In genomic region chr15:72782993-72783562, GRCh38 we compare ENCODE assay signal across 1 cellular context.
TF ChIP-seq lines count a peak whose summit lies in the region.

No MANE protein-coding gene starts in this region.

TF ChIP-seq in K562, 482 proteins besides CTCF, POLR2A, EP300 and RAD21 (continued from another document and continues in another):
- TF ChIP-seq ZBTB43 (CRISPR knock-in tag; IDR thresholded peaks at IDR 0.05) (no peak), ESRRA (IDR thresholded peaks at IDR 0.05; ENCODE audit: borderline replicate concordance, low read depth) (no peak), MAX (CRISPR knock-in tag; IDR thresholded peaks at IDR 0.05) (no peak; the same call in none of the 2 replicates), E2F5 (CRISPR knock-in tag; IDR thresholded peaks at IDR 0.05) (0 out of 2 replicates have a peak, but pooled peaks have one; percentile 28), SPI1 (IDR thresholded peaks at IDR 0.05; ENCODE audit: borderline replicate concordance, low read depth, low read length) (peak; percentile 60; the same call in 1 of the 2 replicates), FOXP1 (CRISPR knock-in tag; IDR thresholded peaks at IDR 0.05) (no peak), CHD1 (IDR thresholded peaks at IDR 0.05; ENCODE audit: low read length) (peak; percentile 62), ETV1 (tag; conservative IDR thresholded peaks at IDR 0.05; ENCODE audit: low read depth) (no peak), THRA (IDR thresholded peaks at IDR 0.05) (no peak), E2F1 (CRISPR knock-in tag; IDR thresholded peaks at IDR 0.05) (no peak), SMAD4 (CRISPR knock-in tag; conservative IDR thresholded peaks at IDR 0.05) (0 out of 2 replicates have a peak, but pooled peaks have one; percentile 18), BRCA1 (IDR thresholded peaks at IDR 0.05) (no peak), BRCA1 (CRISPR knock-in tag; IDR thresholded peaks at IDR 0.05) (0 out of 2 replicates have a peak, but pooled peaks have one; percentile 46), MTF1 (CRISPR knock-in tag; IDR thresholded peaks at IDR 0.05; ENCODE audit: borderline replicate concordance) (no peak), NFIC (IDR thresholded peaks at IDR 0.05) (0 out of 2 replicates have a peak, but pooled peaks have one; percentile 20), HNRNPH1 (optimal IDR thresholded peaks at IDR 0.05; ENCODE audit: low read depth, low read length) (no peak), SMAD1 (IDR thresholded peaks at IDR 0.05; ENCODE audit: low read depth, low read length, partially characterized antibody) (no peak), RBM34 (IDR thresholded peaks at IDR 0.05; ENCODE audit: borderline replicate concordance, insufficient read depth, low read length) (0 out of 2 replicates have a peak, but pooled peaks have one; percentile 24), ZNF699 (CRISPR knock-in tag; IDR thresholded peaks at IDR 0.05; ENCODE audit: insufficient replicate concordance) (no peak), CHD4 (IDR thresholded peaks at IDR 0.05; ENCODE audit: insufficient read depth, insufficient replicate concordance, low read depth, low read length, poor library complexity, severe bottlenecking) (no peak), NR4A1 (CRISPR knock-in tag; IDR thresholded peaks at IDR 0.05) (peak; percentile 55; the same call in 1 of the 2 replicates), NR4A1 (tag; IDR thresholded peaks at IDR 0.05) (no peak), PTRF (tag; IDR thresholded peaks at IDR 0.05) (no peak), ZNF124 (CRISPR knock-in tag; IDR thresholded peaks at IDR 0.05) (peak; percentile 50; the same call in 1 of the 2 replicates), ARID1B (IDR thresholded peaks at IDR 0.05) (no peak), MGA (IDR thresholded peaks at IDR 0.05) (no peak), CTCFL (IDR thresholded peaks at IDR 0.05; ENCODE audit: borderline replicate concordance, insufficient read depth, low read depth, low read length, poor library complexity, severe bottlenecking) (peak; percentile 6), NFATC3 (IDR thresholded peaks at IDR 0.05) (no peak), SIN3A (IDR thresholded peaks at IDR 0.05; ENCODE audit: borderline replicate concordance in 2 of 2, control insufficient read depth in 1 of 2, low read depth in 2 of 2, low read length in 2 of 2) (no peak), ATF2 (CRISPR knock-in tag; IDR thresholded peaks at IDR 0.05) (no peak), KLF13 (tag; IDR thresholded peaks at IDR 0.05; ENCODE audit: borderline replicate concordance, low read depth) (no peak), KDM4B (IDR thresholded peaks at IDR 0.05; ENCODE audit: borderline replicate concordance in 2 of 2, low read depth in 1 of 2) (no peak), TFAP4 (CRISPR knock-in tag; IDR thresholded peaks at IDR 0.05; ENCODE audit: borderline replicate concordance) (no peak), BDP1 (IDR thresholded peaks at IDR 0.05; ENCODE audit: insufficient read depth, insufficient read length) (no peak), NFYB (IDR thresholded peaks at IDR 0.05; ENCODE audit: extremely low read depth, insufficient read length) (no peak), ELF1 (tag; IDR thresholded peaks at IDR 0.05) (no peak), TBP (optimal IDR thresholded peaks at IDR 0.05; ENCODE audit: low read depth, low read length) (peak; percentile 23), MYC (IDR thresholded peaks at IDR 0.05; ENCODE audit: low read depth, low read length) (peak; percentile 60), MYC (CRISPR knock-in tag; IDR thresholded peaks at IDR 0.05; ENCODE audit: borderline replicate concordance, low read depth) (no peak), CEBPB (tag; IDR thresholded peaks at IDR 0.05) (peak; percentile 85), GATAD2A (IDR thresholded peaks at IDR 0.05) (no peak), SAP30 (IDR thresholded peaks at IDR 0.05; ENCODE audit: borderline replicate concordance, insufficient read depth, low read depth, low read length, poor library complexity, severe bottlenecking) (peak; percentile 94), SETDB1 (IDR thresholded peaks at IDR 0.05; ENCODE audit: low read length) (no peak)
